In genomic region chr14:64407329-64407728, GRCh38 we compare ENCODE assay signal across 28 cellular contexts. TPM values are rescaled to one million over a fixed set of nuclear protein-coding genes. Genes with fewer than 3 reads are reported as not detected.
DNase-seq lines count a peak whose midpoint lies in the region; ATAC-seq and TF ChIP-seq lines count a peak whose summit lies in the region.
"Had no signal": no experiment of that assay in that cellular context is flagged by ENCODE, and none has a peak within 500 bp of the region (broad histone marks: within the 10 kb centered on the region; RNA-seq: fewer than 3 reads in every experiment).

No MANE protein-coding gene starts in this region.

- H3K36me3 Mint-ChIP-seq in activated T-helper 2 cell treated with anti-CD3 and anti-CD28 coated beads, Interferon-gamma antibody, Interleukin-2, Interleukin-4, amounts not matched to agents 10 μg/mL and 5 μg/mL and 100 μg/mL, durations not matched to agents 14 hours and 24 hours and 36 hours (ENCODE audit: low read depth), result peaks cover 72% of the 10 kb centered on the region

- intact Hi-C loops in activated T-helper 2 cell treated with anti-CD3 and anti-CD28 coated beads, Interferon-gamma antibody, Interleukin-2, Interleukin-4, amounts not matched to agents 10 μg/mL and 5 μg/mL and 100 μg/mL, durations not matched to agents 14 hours and 24 hours and 36 hours (cut with micrococcal nuclease), result no loop called here

- no peak for TF ChIP-seq POLR2A in gastroesophageal sphincter (IDR thresholded peaks at IDR 0.05)

- no peaks in the 10 kb centered on the region for H3K4me1 ChIP-seq in gastroesophageal sphincter
- H3K4me1 ChIP-seq: BLaER1, left lung, SJCRH30 had no signal

- peak; percentile 31 for DNase-seq in GM12865 (ENCODE audit: low read depth)
- DNase-seq in activated T-helper 2 cell treated with anti-CD3 and anti-CD28 coated beads, Interferon-gamma antibody, Interleukin-2, Interleukin-4, amounts not matched to agents 10 μg/mL and 5 μg/mL and 100 μg/mL, durations not matched to agents 14 hours and 24 hours and 36 hours (ENCODE audit: low spot score), result no peak
- DNase-seq in GM19240 (ENCODE audit: insufficient read length, low spot score), result no peak
- DNase-seq in GF-D8 (lab: John Stamatoyannopoulos, UW), result no peak
- DNase-seq in AML-193 (lab: John Stamatoyannopoulos, UW), result no peak
- DNase-seq: ACHN; activated CD4-positive, alpha-beta memory T cell treated with anti-CD3 and anti-CD28 coated beads, Interleukin-2, amount 10 ng/mL, durations not matched to agents 7 days and 5 days; activated CD4-positive, alpha-beta T cell treated with anti-CD3 and anti-CD28 coated beads for 1 hour; activated gamma-delta T cell; activated naive CD8-positive, alpha-beta T cell treated with anti-CD3 and anti-CD28 coated beads, Interleukin-2, amount 50 U/mL, for 24 hours; Calu3; dermis blood vessel endothelial cell; DMS79 treated with DMSO at 0.1 percent for 48 hours; hippocampal formation; left lung; mesendoderm; NCI-H1417 treated with DMSO at 0.1 percent for 48 hours; NCI-H2081; NCI-H226; right cardiac atrium; SJCRH30; T-cell had no signal

- no peaks in the 10 kb centered on the region for H3K9me3 Mint-ChIP-seq in activated T-helper 2 cell treated with anti-CD3 and anti-CD28 coated beads, Interferon-gamma antibody, Interleukin-2, Interleukin-4, amounts not matched to agents 10 μg/mL and 5 μg/mL and 100 μg/mL, durations not matched to agents 14 hours and 24 hours and 36 hours
- H3K9me3 Mint-ChIP-seq: activated CD4-positive, alpha-beta memory T cell treated with anti-CD3 and anti-CD28 coated beads, Interleukin-2, amount 10 ng/mL, durations not matched to agents 7 days and 5 days; activated naive CD8-positive, alpha-beta T cell treated with anti-CD3 and anti-CD28 coated beads, Interleukin-2, amount 50 U/mL, for 24 hours; central memory CD8-positive, alpha-beta T cell; T-cell; type B pancreatic cell had no signal

- no peaks in the 10 kb centered on the region for H3K27me3 Mint-ChIP-seq in activated T-helper 2 cell treated with anti-CD3 and anti-CD28 coated beads, Interferon-gamma antibody, Interleukin-2, Interleukin-4, amounts not matched to agents 10 μg/mL and 5 μg/mL and 100 μg/mL, durations not matched to agents 14 hours and 24 hours and 36 hours (ENCODE audit: low read depth)
- H3K27me3 Mint-ChIP-seq: activated CD4-positive, alpha-beta memory T cell treated with anti-CD3 and anti-CD28 coated beads, Interleukin-2, amount 10 ng/mL, durations not matched to agents 7 days and 5 days; activated naive CD8-positive, alpha-beta T cell treated with anti-CD3 and anti-CD28 coated beads, Interleukin-2, amount 50 U/mL, for 24 hours; central memory CD8-positive, alpha-beta T cell; T-cell; type B pancreatic cell had no signal

- ATAC-seq in GM19023 (IDR thresholded peaks at IDR 0.05; ENCODE audit: unreplicated experiment) (peak; percentile 55), HG02642 (IDR thresholded peaks at IDR 0.05; ENCODE audit: poor library complexity, unreplicated experiment) (peak; percentile 46), gastroesophageal sphincter (no peak)
- ATAC-seq: activated naive CD8-positive, alpha-beta T cell treated with anti-CD3 and anti-CD28 coated beads, Interleukin-2, amount 50 U/mL, for 24 hours; left lung; right cardiac atrium; T-cell had no signal

- TF ChIP-seq CTCF in GM12865 (IDR thresholded peaks at IDR 0.05; ENCODE audit: insufficient read depth, low read depth, low read length, missing control alignments) (no peak), gastroesophageal sphincter (IDR thresholded peaks at IDR 0.05) (no peak)

- no peak overlapping the region for H3K27ac ChIP-seq in gastroesophageal sphincter
- H3K27ac ChIP-seq: BLaER1, left lung, SJCRH30 had no signal

- 100% methylated on average over 2 of the region's 2 CpGs; no CpG with 5 or more reads in 1 of the 2 donors for WGBS in gastroesophageal sphincter (ENCODE audit: low coverage in 1 of 2), 2 donors

- peaks cover 0 to 40% of the 10 kb centered on the region in 2 donors for H3K36me3 ChIP-seq in gastroesophageal sphincter

- peak overlapping the region; percentile 81 for H3K27ac Mint-ChIP-seq in activated T-helper 2 cell treated with anti-CD3 and anti-CD28 coated beads, Interferon-gamma antibody, Interleukin-2, Interleukin-4, amounts not matched to agents 10 μg/mL and 5 μg/mL and 100 μg/mL, durations not matched to agents 14 hours and 24 hours and 36 hours
- H3K27ac Mint-ChIP-seq: activated CD4-positive, alpha-beta memory T cell treated with anti-CD3 and anti-CD28 coated beads, Interleukin-2, amount 10 ng/mL, durations not matched to agents 7 days and 5 days; activated naive CD8-positive, alpha-beta T cell treated with anti-CD3 and anti-CD28 coated beads, Interleukin-2, amount 50 U/mL, for 24 hours; T-cell; type B pancreatic cell had no signal

- no peaks in the 10 kb centered on the region for H3K27me3 ChIP-seq in gastroesophageal sphincter
- H3K27me3 ChIP-seq: BLaER1, left lung, SJCRH30 had no signal

- H3K4me3 ChIP-seq in GM12865 (ENCODE audit: low read depth, low read length) (no peak overlapping the region), gastroesophageal sphincter (no peak overlapping the region)
- H3K4me3 ChIP-seq: BLaER1, left lung, SJCRH30 had no signal

- no peak for TF ChIP-seq EP300 in gastroesophageal sphincter (IDR thresholded peaks at IDR 0.05)

- no peaks in the 10 kb centered on the region for H3K9me3 ChIP-seq in gastroesophageal sphincter
- H3K9me3 ChIP-seq: BLaER1, left lung, SJCRH30 had no signal

- peaks cover 63% of the 10 kb centered on the region for H3K4me1 Mint-ChIP-seq in activated T-helper 2 cell treated with anti-CD3 and anti-CD28 coated beads, Interferon-gamma antibody, Interleukin-2, Interleukin-4, amounts not matched to agents 10 μg/mL and 5 μg/mL and 100 μg/mL, durations not matched to agents 14 hours and 24 hours and 36 hours (ENCODE audit: low read depth)
- H3K4me1 Mint-ChIP-seq: central memory CD8-positive, alpha-beta T cell had no signal

- no peak overlapping the region for H3K4me3 Mint-ChIP-seq in activated T-helper 2 cell treated with anti-CD3 and anti-CD28 coated beads, Interferon-gamma antibody, Interleukin-2, Interleukin-4, amounts not matched to agents 10 μg/mL and 5 μg/mL and 100 μg/mL, durations not matched to agents 14 hours and 24 hours and 36 hours (ENCODE audit: low read depth)
- H3K4me3 Mint-ChIP-seq: activated CD4-positive, alpha-beta memory T cell treated with anti-CD3 and anti-CD28 coated beads, Interleukin-2, amount 10 ng/mL, durations not matched to agents 7 days and 5 days; activated naive CD8-positive, alpha-beta T cell treated with anti-CD3 and anti-CD28 coated beads, Interleukin-2, amount 50 U/mL, for 24 hours; central memory CD8-positive, alpha-beta T cell; T-cell; type B pancreatic cell had no signal

RNA-seq across cellular contexts. Expression of gene MTHFD1, which starts 19.2 kb away (rescaled TPM):
- total RNA-seq in activated T-helper 2 cell treated with anti-CD3 and anti-CD28 coated beads, Interferon-gamma antibody, Interleukin-2, Interleukin-4, amounts not matched to agents 10 μg/mL and 5 μg/mL and 100 μg/mL, durations not matched to agents 14 hours and 24 hours and 36 hours, result 291 and 309 TPM in 2 replicates
- 10 to 100 TPM; 34.5 to 54.5 (median 38.6) TPM for total RNA-seq in gastroesophageal sphincter

RNA-seq across cellular contexts. Expression of gene AKAP5, which starts 58.0 kb away (rescaled TPM):
- 2.3 and 2.5 TPM in 2 replicates for total RNA-seq in activated T-helper 2 cell treated with anti-CD3 and anti-CD28 coated beads, Interferon-gamma antibody, Interleukin-2, Interleukin-4, amounts not matched to agents 10 μg/mL and 5 μg/mL and 100 μg/mL, durations not matched to agents 14 hours and 24 hours and 36 hours
- 1 to 10 TPM; 1.9 to 2.6 (median 2.2) TPM for total RNA-seq in gastroesophageal sphincter
